Comparison of ENCODE assay signal across 16 cellular contexts in the genomic region with DNA sequence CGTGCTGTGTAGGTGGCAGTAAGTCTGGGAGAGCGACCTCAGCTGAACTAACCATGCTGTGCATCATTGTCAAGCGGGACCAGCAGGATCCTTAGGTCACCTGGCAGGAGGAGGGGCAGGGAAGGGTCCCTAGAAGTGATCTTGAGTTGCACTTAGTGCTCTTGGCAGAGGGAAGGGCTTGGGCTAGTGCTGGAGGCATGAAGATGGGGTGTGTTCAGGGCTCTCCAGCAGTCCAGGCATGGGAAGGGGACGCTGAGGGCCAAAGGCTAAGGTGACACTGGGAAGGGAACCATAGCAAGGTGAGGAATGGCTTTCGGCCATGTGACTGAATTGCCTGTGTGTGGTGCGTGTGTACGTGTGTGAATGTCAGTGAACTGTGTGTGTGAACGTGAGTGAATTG. TPM values are rescaled to one million over a fixed set of nuclear protein-coding genes. Genes with fewer than 3 reads are reported as not detected.
"Had no signal": no experiment of that assay in that cellular context is flagged by ENCODE, and none has a peak within 500 bp of the region (broad histone marks: within the 10 kb centered on the region; RNA-seq: fewer than 3 reads in every experiment).

No MANE protein-coding gene starts in this region.

RNA-seq across cellular contexts. Expression of a gene that starts 6.2 kb away (rescaled TPM):
- total RNA-seq: cerebellum, dermis blood vessel endothelial cell, esophagus squamous epithelium, left lobe of liver, mononuclear cell had no signal

RNA-seq across cellular contexts. Expression of a gene that starts 19.2 kb away (rescaled TPM):
- total RNA-seq: cerebellum, dermis blood vessel endothelial cell, esophagus mucosa, esophagus squamous epithelium, gastrocnemius medialis, glomerular endothelial cell, heart right ventricle, kidney, left colon, left lobe of liver, left ventricle myocardium superior, lower leg skin, lower lobe of right lung, mammary epithelial cell, mononuclear cell, mucosa of gallbladder had no signal

RNA-seq across cellular contexts. Expression of a gene that starts 19.4 kb away (rescaled TPM):
- total RNA-seq: left lobe of liver had no signal
